ENCODE assay signal across 2 cellular contexts in the genomic region with DNA sequence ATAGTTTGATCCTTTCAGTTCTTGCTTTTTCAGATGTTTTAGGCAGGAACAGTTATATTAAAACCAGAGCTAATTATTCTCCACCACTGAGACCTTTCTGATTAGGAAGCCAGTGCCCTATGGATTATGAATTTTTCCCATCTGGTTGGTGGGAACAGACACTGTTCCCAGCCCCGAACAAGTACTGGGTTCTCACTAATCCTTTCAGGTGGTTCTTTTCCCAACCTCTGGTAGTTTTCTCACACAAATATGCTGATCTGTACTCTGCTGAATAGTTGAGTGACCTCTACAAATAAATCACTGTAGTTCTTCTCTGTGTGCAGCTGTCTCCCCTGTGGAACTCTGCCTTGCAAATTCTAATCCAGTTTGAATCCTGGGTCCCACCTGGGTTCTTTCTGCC.
TF ChIP-seq lines count a peak whose summit lies in the region.

No MANE protein-coding gene starts in this region.

TF ChIP-seq in HEK293, 187 proteins besides CTCF, POLR2A, EP300 and RAD21 (continued from another document):
- TF ChIP-seq, protein P1, sequence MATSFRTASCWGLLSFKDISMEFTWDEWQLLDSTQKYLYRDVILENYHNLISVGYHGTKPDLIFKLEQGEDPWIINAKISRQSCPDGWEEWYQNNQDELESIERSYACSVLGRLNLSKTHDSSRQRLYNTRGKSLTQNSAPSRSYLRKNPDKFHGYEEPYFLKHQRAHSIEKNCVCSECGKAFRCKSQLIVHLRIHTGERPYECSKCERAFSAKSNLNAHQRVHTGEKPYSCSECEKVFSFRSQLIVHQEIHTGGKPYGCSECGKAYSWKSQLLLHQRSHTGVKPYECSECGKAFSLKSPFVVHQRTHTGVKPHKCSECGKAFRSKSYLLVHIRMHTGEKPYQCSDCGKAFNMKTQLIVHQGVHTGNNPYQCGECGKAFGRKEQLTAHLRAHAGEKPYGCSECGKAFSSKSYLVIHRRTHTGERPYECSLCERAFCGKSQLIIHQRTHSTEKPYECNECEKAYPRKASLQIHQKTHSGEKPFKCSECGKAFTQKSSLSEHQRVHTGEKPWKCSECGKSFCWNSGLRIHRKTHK (tag by site-specific recombination; IDR thresholded peaks at IDR 0.05) = 0 out of 2 replicates have a peak, but pooled peaks have one; percentile 5
- TF ChIP-seq TRIM28 (IDR thresholded peaks at IDR 0.05; ENCODE audit: borderline replicate concordance, low read length) (no peak), ZBTB17 (tag by site-specific recombination; IDR thresholded peaks at IDR 0.05) (peak; percentile 30; the same call in 1 of the 2 replicates), KLF7 (tag by site-specific recombination; IDR thresholded peaks at IDR 0.05; ENCODE audit: borderline replicate concordance) (no peak)

TF ChIP-seq in K562, 482 proteins besides CTCF, POLR2A, EP300 and RAD21:
- TF ChIP-seq, protein P2, sequence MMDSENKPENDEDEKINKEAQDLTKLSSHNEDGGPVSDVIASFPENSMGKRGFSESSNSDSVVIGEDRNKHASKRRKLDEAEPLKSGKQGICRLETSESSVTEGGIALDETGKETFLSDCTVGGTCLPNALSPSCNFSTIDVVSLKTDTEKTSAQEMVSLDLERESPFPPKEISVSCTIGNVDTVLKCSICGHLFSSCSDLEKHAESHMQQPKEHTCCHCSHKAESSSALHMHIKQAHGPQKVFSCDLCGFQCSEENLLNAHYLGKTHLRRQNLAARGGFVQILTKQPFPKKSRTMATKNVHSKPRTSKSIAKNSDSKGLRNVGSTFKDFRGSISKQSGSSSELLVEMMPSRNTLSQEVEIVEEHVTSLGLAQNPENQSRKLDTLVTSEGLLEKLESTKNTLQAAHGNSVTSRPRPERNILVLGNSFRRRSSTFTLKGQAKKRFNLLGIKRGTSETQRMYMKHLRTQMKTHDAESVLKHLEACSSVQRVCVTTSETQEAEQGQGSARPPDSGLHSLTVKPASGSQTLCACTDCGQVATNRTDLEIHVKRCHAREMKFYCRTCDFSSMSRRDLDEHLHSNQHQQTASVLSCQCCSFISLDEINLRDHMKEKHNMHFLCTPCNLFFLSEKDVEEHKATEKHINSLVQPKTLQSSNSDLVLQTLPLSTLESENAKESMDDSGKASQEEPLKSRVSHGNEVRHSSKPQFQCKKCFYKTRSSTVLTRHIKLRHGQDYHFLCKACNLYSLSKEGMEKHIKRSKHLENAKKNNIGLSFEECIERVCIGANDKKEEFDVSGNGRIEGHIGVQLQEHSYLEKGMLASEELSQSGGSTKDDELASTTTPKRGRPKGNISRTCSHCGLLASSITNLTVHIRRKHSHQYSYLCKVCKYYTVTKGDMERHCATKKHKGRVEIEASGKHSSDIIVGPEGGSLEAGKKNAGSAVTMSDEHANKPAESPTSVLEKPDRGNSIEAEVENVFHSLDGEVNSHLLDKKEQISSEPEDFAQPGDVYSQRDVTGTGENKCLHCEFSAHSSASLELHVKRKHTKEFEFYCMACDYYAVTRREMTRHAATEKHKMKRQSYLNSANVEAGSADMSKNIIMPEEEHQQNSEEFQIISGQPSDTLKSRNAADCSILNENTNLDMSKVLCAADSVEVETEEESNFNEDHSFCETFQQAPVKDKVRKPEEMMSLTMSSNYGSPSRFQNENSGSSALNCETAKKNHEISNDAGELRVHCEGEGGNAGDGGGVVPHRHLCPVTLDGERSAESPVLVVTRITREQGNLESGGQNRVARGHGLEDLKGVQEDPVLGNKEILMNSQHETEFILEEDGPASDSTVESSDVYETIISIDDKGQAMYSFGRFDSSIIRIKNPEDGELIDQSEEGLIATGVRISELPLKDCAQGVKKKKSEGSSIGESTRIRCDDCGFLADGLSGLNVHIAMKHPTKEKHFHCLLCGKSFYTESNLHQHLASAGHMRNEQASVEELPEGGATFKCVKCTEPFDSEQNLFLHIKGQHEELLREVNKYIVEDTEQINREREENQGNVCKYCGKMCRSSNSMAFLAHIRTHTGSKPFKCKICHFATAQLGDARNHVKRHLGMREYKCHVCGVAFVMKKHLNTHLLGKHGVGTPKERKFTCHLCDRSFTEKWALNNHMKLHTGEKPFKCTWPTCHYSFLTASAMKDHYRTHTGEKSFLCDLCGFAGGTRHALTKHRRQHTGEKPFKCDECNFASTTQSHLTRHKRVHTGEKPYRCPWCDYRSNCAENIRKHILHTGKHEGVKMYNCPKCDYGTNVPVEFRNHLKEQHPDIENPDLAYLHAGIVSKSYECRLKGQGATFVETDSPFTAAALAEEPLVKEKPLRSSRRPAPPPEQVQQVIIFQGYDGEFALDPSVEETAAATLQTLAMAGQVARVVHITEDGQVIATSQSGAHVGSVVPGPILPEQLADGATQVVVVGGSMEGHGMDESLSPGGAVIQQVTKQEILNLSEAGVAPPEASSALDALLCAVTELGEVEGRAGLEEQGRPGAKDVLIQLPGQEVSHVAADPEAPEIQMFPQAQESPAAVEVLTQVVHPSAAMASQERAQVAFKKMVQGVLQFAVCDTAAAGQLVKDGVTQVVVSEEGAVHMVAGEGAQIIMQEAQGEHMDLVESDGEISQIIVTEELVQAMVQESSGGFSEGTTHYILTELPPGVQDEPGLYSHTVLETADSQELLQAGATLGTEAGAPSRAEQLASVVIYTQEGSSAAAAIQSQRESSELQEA (IDR thresholded peaks at IDR 0.05; ENCODE audit: low read depth) = no peak
- TF ChIP-seq DNMT1 (IDR thresholded peaks at IDR 0.05) = no peak
- TF ChIP-seq, protein P3, sequence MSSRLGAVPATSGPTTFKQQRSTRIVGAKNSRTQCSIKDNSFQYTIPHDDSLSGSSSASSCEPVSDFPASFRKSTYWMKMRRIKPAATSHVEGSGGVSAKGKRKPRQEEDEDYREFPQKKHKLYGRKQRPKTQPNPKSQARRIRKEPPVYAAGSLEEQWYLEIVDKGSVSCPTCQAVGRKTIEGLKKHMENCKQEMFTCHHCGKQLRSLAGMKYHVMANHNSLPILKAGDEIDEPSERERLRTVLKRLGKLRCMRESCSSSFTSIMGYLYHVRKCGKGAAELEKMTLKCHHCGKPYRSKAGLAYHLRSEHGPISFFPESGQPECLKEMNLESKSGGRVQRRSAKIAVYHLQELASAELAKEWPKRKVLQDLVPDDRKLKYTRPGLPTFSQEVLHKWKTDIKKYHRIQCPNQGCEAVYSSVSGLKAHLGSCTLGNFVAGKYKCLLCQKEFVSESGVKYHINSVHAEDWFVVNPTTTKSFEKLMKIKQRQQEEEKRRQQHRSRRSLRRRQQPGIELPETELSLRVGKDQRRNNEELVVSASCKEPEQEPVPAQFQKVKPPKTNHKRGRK (tag; IDR thresholded peaks at IDR 0.05) = no peak
- TF ChIP-seq MYBL2 (IDR thresholded peaks at IDR 0.05; ENCODE audit: low read depth) = no peak
- no peak for TF ChIP-seq MYBL2 (CRISPR knock-in tag; IDR thresholded peaks at IDR 0.05; ENCODE audit: borderline replicate concordance)
- TF ChIP-seq NR4A1 (CRISPR knock-in tag; IDR thresholded peaks at IDR 0.05) = no peak
- TF ChIP-seq NR4A1 (tag; IDR thresholded peaks at IDR 0.05) = no peak
- TF ChIP-seq, protein P4, sequence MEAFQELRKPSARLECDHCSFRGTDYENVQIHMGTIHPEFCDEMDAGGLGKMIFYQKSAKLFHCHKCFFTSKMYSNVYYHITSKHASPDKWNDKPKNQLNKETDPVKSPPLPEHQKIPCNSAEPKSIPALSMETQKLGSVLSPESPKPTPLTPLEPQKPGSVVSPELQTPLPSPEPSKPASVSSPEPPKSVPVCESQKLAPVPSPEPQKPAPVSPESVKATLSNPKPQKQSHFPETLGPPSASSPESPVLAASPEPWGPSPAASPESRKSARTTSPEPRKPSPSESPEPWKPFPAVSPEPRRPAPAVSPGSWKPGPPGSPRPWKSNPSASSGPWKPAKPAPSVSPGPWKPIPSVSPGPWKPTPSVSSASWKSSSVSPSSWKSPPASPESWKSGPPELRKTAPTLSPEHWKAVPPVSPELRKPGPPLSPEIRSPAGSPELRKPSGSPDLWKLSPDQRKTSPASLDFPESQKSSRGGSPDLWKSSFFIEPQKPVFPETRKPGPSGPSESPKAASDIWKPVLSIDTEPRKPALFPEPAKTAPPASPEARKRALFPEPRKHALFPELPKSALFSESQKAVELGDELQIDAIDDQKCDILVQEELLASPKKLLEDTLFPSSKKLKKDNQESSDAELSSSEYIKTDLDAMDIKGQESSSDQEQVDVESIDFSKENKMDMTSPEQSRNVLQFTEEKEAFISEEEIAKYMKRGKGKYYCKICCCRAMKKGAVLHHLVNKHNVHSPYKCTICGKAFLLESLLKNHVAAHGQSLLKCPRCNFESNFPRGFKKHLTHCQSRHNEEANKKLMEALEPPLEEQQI (IDR thresholded peaks at IDR 0.05) = no peak
- TF ChIP-seq ZNF124 (CRISPR knock-in tag; IDR thresholded peaks at IDR 0.05) = no peak
- TF ChIP-seq PURB (CRISPR knock-in tag; IDR thresholded peaks at IDR 0.05; ENCODE audit: low read depth) = no peak
- TF ChIP-seq SLC30A9 (CRISPR knock-in tag; IDR thresholded peaks at IDR 0.05) = no peak
- TF ChIP-seq ZNF431 (CRISPR knock-in tag; IDR thresholded peaks at IDR 0.05) = no peak
- no peak for TF ChIP-seq TCFL5 (CRISPR knock-in tag; conservative IDR thresholded peaks at IDR 0.05)
- no peak for TF ChIP-seq HLTF (IDR thresholded peaks at IDR 0.05)
- no peak for TF ChIP-seq HCFC1 (IDR thresholded peaks at IDR 0.05; ENCODE audit: low read depth, low read length)
- no peak for TF ChIP-seq MTA3 (IDR thresholded peaks at IDR 0.05; ENCODE audit: borderline replicate concordance)
- TF ChIP-seq, protein P5, sequence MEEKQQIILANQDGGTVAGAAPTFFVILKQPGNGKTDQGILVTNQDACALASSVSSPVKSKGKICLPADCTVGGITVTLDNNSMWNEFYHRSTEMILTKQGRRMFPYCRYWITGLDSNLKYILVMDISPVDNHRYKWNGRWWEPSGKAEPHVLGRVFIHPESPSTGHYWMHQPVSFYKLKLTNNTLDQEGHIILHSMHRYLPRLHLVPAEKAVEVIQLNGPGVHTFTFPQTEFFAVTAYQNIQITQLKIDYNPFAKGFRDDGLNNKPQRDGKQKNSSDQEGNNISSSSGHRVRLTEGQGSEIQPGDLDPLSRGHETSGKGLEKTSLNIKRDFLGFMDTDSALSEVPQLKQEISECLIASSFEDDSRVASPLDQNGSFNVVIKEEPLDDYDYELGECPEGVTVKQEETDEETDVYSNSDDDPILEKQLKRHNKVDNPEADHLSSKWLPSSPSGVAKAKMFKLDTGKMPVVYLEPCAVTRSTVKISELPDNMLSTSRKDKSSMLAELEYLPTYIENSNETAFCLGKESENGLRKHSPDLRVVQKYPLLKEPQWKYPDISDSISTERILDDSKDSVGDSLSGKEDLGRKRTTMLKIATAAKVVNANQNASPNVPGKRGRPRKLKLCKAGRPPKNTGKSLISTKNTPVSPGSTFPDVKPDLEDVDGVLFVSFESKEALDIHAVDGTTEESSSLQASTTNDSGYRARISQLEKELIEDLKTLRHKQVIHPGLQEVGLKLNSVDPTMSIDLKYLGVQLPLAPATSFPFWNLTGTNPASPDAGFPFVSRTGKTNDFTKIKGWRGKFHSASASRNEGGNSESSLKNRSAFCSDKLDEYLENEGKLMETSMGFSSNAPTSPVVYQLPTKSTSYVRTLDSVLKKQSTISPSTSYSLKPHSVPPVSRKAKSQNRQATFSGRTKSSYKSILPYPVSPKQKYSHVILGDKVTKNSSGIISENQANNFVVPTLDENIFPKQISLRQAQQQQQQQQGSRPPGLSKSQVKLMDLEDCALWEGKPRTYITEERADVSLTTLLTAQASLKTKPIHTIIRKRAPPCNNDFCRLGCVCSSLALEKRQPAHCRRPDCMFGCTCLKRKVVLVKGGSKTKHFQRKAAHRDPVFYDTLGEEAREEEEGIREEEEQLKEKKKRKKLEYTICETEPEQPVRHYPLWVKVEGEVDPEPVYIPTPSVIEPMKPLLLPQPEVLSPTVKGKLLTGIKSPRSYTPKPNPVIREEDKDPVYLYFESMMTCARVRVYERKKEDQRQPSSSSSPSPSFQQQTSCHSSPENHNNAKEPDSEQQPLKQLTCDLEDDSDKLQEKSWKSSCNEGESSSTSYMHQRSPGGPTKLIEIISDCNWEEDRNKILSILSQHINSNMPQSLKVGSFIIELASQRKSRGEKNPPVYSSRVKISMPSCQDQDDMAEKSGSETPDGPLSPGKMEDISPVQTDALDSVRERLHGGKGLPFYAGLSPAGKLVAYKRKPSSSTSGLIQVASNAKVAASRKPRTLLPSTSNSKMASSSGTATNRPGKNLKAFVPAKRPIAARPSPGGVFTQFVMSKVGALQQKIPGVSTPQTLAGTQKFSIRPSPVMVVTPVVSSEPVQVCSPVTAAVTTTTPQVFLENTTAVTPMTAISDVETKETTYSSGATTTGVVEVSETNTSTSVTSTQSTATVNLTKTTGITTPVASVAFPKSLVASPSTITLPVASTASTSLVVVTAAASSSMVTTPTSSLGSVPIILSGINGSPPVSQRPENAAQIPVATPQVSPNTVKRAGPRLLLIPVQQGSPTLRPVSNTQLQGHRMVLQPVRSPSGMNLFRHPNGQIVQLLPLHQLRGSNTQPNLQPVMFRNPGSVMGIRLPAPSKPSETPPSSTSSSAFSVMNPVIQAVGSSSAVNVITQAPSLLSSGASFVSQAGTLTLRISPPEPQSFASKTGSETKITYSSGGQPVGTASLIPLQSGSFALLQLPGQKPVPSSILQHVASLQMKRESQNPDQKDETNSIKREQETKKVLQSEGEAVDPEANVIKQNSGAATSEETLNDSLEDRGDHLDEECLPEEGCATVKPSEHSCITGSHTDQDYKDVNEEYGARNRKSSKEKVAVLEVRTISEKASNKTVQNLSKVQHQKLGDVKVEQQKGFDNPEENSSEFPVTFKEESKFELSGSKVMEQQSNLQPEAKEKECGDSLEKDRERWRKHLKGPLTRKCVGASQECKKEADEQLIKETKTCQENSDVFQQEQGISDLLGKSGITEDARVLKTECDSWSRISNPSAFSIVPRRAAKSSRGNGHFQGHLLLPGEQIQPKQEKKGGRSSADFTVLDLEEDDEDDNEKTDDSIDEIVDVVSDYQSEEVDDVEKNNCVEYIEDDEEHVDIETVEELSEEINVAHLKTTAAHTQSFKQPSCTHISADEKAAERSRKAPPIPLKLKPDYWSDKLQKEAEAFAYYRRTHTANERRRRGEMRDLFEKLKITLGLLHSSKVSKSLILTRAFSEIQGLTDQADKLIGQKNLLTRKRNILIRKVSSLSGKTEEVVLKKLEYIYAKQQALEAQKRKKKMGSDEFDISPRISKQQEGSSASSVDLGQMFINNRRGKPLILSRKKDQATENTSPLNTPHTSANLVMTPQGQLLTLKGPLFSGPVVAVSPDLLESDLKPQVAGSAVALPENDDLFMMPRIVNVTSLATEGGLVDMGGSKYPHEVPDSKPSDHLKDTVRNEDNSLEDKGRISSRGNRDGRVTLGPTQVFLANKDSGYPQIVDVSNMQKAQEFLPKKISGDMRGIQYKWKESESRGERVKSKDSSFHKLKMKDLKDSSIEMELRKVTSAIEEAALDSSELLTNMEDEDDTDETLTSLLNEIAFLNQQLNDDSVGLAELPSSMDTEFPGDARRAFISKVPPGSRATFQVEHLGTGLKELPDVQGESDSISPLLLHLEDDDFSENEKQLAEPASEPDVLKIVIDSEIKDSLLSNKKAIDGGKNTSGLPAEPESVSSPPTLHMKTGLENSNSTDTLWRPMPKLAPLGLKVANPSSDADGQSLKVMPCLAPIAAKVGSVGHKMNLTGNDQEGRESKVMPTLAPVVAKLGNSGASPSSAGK (IDR thresholded peaks at IDR 0.05) = no peak
- TF ChIP-seq, protein P6, sequence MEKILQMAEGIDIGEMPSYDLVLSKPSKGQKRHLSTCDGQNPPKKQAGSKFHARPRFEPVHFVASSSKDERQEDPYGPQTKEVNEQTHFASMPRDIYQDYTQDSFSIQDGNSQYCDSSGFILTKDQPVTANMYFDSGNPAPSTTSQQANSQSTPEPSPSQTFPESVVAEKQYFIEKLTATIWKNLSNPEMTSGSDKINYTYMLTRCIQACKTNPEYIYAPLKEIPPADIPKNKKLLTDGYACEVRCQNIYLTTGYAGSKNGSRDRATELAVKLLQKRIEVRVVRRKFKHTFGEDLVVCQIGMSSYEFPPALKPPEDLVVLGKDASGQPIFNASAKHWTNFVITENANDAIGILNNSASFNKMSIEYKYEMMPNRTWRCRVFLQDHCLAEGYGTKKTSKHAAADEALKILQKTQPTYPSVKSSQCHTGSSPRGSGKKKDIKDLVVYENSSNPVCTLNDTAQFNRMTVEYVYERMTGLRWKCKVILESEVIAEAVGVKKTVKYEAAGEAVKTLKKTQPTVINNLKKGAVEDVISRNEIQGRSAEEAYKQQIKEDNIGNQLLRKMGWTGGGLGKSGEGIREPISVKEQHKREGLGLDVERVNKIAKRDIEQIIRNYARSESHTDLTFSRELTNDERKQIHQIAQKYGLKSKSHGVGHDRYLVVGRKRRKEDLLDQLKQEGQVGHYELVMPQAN (IDR thresholded peaks at IDR 0.05; ENCODE audit: borderline replicate concordance) = no peak
TF ChIP-seq in K562: peak in this region for 0.
